ENCODE assay signal across 1 cellular context in the genomic region with DNA sequence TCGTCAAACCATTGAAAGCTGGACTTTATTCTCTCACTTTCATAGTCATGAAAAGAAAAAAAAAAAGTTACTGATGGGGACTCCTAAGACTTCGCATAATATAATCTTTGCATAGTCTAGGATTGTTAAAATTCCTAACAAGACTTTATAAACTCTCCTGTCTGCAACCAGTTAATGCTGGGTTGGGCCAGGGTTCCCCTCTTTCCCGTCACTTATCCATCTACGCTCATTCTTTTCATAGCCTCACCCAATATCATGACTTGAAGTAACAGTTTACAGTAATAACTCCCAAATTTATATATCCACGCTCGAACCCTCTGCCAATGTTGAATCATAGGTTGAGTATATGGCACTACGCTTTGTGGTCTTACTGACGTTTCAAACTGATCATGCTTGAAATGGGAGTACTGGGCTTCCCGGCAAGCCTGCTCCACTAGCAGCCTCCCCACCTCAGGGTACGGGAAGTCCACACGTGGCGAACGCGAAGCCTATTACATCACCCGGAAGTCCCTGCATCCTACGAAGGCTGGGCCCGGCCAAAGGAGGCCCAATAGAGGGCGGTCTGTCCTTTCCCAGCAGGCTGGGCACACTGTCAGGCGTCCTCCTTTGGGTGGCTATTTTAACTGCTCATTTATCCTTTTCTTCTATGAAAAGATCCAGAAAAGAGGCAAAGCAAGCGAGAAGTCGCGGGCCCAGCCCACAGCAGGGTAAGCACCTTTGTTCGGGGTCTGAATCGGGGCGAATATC.
TF ChIP-seq lines count a peak whose summit lies in the region.

No MANE protein-coding gene starts in this region.

TF ChIP-seq in HepG2, 621 proteins besides CTCF, POLR2A, EP300 and RAD21 (continued from another document and continues in another):
- TF ChIP-seq, protein P1, sequence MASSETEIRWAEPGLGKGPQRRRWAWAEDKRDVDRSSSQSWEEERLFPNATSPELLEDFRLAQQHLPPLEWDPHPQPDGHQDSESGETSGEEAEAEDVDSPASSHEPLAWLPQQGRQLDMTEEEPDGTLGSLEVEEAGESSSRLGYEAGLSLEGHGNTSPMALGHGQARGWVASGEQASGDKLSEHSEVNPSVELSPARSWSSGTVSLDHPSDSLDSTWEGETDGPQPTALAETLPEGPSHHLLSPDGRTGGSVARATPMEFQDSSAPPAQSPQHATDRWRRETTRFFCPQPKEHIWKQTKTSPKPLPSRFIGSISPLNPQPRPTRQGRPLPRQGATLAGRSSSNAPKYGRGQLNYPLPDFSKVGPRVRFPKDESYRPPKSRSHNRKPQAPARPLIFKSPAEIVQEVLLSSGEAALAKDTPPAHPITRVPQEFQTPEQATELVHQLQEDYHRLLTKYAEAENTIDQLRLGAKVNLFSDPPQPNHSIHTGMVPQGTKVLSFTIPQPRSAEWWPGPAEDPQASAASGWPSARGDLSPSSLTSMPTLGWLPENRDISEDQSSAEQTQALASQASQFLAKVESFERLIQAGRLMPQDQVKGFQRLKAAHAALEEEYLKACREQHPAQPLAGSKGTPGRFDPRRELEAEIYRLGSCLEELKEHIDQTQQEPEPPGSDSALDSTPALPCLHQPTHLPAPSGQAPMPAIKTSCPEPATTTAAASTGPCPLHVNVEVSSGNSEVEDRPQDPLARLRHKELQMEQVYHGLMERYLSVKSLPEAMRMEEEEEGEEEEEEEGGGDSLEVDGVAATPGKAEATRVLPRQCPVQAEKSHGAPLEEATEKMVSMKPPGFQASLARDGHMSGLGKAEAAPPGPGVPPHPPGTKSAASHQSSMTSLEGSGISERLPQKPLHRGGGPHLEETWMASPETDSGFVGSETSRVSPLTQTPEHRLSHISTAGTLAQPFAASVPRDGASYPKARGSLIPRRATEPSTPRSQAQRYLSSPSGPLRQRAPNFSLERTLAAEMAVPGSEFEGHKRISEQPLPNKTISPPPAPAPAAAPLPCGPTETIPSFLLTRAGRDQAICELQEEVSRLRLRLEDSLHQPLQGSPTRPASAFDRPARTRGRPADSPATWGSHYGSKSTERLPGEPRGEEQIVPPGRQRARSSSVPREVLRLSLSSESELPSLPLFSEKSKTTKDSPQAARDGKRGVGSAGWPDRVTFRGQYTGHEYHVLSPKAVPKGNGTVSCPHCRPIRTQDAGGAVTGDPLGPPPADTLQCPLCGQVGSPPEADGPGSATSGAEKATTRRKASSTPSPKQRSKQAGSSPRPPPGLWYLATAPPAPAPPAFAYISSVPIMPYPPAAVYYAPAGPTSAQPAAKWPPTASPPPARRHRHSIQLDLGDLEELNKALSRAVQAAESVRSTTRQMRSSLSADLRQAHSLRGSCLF (CRISPR knock-in tag; IDR thresholded peaks at IDR 0.05; ENCODE audit: borderline replicate concordance), result no peak
- TF ChIP-seq ZNF331 (CRISPR knock-in tag; IDR thresholded peaks at IDR 0.05), result peak; percentile 84; the same call in 1 of the 2 replicates
- TF ChIP-seq BHLHE40 (IDR thresholded peaks at IDR 0.05; ENCODE audit: low read length), result peak; percentile 81
- TF ChIP-seq ZNF556 (CRISPR knock-in tag; IDR thresholded peaks at IDR 0.05; ENCODE audit: borderline replicate concordance), result no peak
- TF ChIP-seq, protein P2, sequence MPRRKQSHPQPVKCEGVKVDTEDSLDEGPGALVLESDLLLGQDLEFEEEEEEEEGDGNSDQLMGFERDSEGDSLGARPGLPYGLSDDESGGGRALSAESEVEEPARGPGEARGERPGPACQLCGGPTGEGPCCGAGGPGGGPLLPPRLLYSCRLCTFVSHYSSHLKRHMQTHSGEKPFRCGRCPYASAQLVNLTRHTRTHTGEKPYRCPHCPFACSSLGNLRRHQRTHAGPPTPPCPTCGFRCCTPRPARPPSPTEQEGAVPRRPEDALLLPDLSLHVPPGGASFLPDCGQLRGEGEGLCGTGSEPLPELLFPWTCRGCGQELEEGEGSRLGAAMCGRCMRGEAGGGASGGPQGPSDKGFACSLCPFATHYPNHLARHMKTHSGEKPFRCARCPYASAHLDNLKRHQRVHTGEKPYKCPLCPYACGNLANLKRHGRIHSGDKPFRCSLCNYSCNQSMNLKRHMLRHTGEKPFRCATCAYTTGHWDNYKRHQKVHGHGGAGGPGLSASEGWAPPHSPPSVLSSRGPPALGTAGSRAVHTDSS (CRISPR knock-in tag; conservative IDR thresholded peaks at IDR 0.05), result no peak
- TF ChIP-seq FOXM1 (CRISPR knock-in tag; IDR thresholded peaks at IDR 0.05), result no peak
- peak; percentile 6; the same call in 1 of the 2 replicates for TF ChIP-seq ZNF773 (CRISPR knock-in tag; IDR thresholded peaks at IDR 0.05; ENCODE audit: borderline replicate concordance)
- no peak for TF ChIP-seq ZNF720 (CRISPR knock-in tag; IDR thresholded peaks at IDR 0.05)
- TF ChIP-seq ZNF570 (CRISPR knock-in tag; IDR thresholded peaks at IDR 0.05; ENCODE audit: borderline replicate concordance), result no peak
- TF ChIP-seq ZNF317 (CRISPR knock-in tag; IDR thresholded peaks at IDR 0.05), result peak; percentile 81
- peak; percentile 69 for TF ChIP-seq GABPA (IDR thresholded peaks at IDR 0.05; ENCODE audit: low read depth, low read length)
- peak; percentile 85 for TF ChIP-seq GABPA (CRISPR knock-in tag; IDR thresholded peaks at IDR 0.05; ENCODE audit: low read depth)
- peak; percentile 69 for TF ChIP-seq MEF2D (CRISPR knock-in tag; IDR thresholded peaks at IDR 0.05)
- no peak for TF ChIP-seq KAT2B (IDR thresholded peaks at IDR 0.05; ENCODE audit: borderline replicate concordance, low read depth, low read length)
- TF ChIP-seq ASH2L (IDR thresholded peaks at IDR 0.05; ENCODE audit: insufficient read length, low read depth, low read length), result peak; percentile 82
- peak; percentile 70 to 100; a peak in 3 of 4 replicates for TF ChIP-seq ATF4 (CRISPR knock-in tag; IDR thresholded peaks at IDR 0.05)
- no peak for TF ChIP-seq FIP1L1 (IDR thresholded peaks at IDR 0.05; ENCODE audit: borderline replicate concordance, insufficient read depth, low read depth, low read length)
- 0 out of 2 replicates have a peak, but pooled peaks have one; percentile 57 for TF ChIP-seq SOX13 (IDR thresholded peaks at IDR 0.05)
- peak in 1 of 2 experiments; percentile 74; a peak in 2 of 4 replicates for TF ChIP-seq SOX13 (CRISPR knock-in tag; conservative IDR thresholded peaks at IDR 0.05 in 1 of 2, IDR thresholded peaks at IDR 0.05 in 1 of 2)
- TF ChIP-seq NFE2L1 (CRISPR knock-in tag; IDR thresholded peaks at IDR 0.05; ENCODE audit: borderline replicate concordance), result no peak
- TF ChIP-seq NFIC (IDR thresholded peaks at IDR 0.05; ENCODE audit: low read length), result no peak; the same call in 1 of the 2 replicates
- 0 out of 2 replicates have a peak, but pooled peaks have one; percentile 90 for TF ChIP-seq ZNF780A (CRISPR knock-in tag; IDR thresholded peaks at IDR 0.05)
- no peak for TF ChIP-seq ATRX (CRISPR knock-in tag; IDR thresholded peaks at IDR 0.05; ENCODE audit: borderline replicate concordance)
- TF ChIP-seq THAP8 (CRISPR knock-in tag; IDR thresholded peaks at IDR 0.05; ENCODE audit: borderline replicate concordance), result no peak
- no peak; the same call in 1 of the 2 replicates for TF ChIP-seq ZNF572 (CRISPR knock-in tag; IDR thresholded peaks at IDR 0.05)
- no peak; the same call in 1 of the 2 replicates for TF ChIP-seq BCL3 (CRISPR knock-in tag; IDR thresholded peaks at IDR 0.05)
- no peak for TF ChIP-seq ZNF282 (IDR thresholded peaks at IDR 0.05; ENCODE audit: partially characterized antibody)
- TF ChIP-seq ZNF24 (IDR thresholded peaks at IDR 0.05), result no peak
- no peak for TF ChIP-seq CHCHD3 (CRISPR knock-in tag; IDR thresholded peaks at IDR 0.05)
- TF ChIP-seq SIX1 (CRISPR knock-in tag; IDR thresholded peaks at IDR 0.05; ENCODE audit: borderline replicate concordance), result peak; percentile 41
- no peak for TF ChIP-seq HDAC6 (IDR thresholded peaks at IDR 0.05; ENCODE audit: low read depth, low read length)
- no peak for TF ChIP-seq EZH2 (conservative IDR thresholded peaks at IDR 0.05; ENCODE audit: low read depth, low read length)
- TF ChIP-seq REL (CRISPR knock-in tag; conservative IDR thresholded peaks at IDR 0.05), result 0 out of 2 replicates have a peak, but pooled peaks have one; percentile 14
- no peak for TF ChIP-seq EEA1 (CRISPR knock-in tag; IDR thresholded peaks at IDR 0.05; ENCODE audit: borderline replicate concordance)
- TF ChIP-seq ZNF629 (CRISPR knock-in tag; conservative IDR thresholded peaks at IDR 0.05), result 0 out of 2 replicates have a peak, but pooled peaks have one; percentile 21
- peak; percentile 80 for TF ChIP-seq SALL1 (CRISPR knock-in tag; IDR thresholded peaks at IDR 0.05)
- TF ChIP-seq ZNF552 (CRISPR knock-in tag; IDR thresholded peaks at IDR 0.05; ENCODE audit: borderline replicate concordance), result peak; percentile 36; the same call in 1 of the 2 replicates
- peak; percentile 88 for TF ChIP-seq SATB2 (CRISPR knock-in tag; IDR thresholded peaks at IDR 0.05)
- TF ChIP-seq, protein P3, sequence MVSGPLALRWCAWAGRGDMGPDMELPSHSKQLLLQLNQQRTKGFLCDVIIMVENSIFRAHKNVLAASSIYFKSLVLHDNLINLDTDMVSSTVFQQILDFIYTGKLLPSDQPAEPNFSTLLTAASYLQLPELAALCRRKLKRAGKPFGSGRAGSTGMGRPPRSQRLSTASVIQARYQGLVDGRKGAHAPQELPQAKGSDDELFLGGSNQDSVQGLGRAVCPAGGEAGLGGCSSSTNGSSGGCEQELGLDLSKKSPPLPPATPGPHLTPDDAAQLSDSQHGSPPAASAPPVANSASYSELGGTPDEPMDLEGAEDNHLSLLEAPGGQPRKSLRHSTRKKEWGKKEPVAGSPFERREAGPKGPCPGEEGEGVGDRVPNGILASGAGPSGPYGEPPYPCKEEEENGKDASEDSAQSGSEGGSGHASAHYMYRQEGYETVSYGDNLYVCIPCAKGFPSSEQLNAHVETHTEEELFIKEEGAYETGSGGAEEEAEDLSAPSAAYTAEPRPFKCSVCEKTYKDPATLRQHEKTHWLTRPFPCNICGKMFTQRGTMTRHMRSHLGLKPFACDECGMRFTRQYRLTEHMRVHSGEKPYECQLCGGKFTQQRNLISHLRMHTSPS (CRISPR knock-in tag; IDR thresholded peaks at IDR 0.05; ENCODE audit: low read depth), result no peak
- no peak for TF ChIP-seq HNRNPLL (IDR thresholded peaks at IDR 0.05; ENCODE audit: low read depth, low read length, poor library complexity, severe bottlenecking)
- no peak for TF ChIP-seq LCORL (IDR thresholded peaks at IDR 0.05)
- no peak for TF ChIP-seq LCORL (CRISPR knock-in tag; IDR thresholded peaks at IDR 0.05)
- TF ChIP-seq ZNF562 (CRISPR knock-in tag; IDR thresholded peaks at IDR 0.05; ENCODE audit: borderline replicate concordance), result no peak
- TF ChIP-seq NFE2L2 (IDR thresholded peaks at IDR 0.05; ENCODE audit: low read length), result no peak
- TF ChIP-seq SAFB2 (CRISPR knock-in tag; IDR thresholded peaks at IDR 0.05; ENCODE audit: borderline replicate concordance, low read depth), result no peak
- no peak for TF ChIP-seq ZNF543 (CRISPR knock-in tag; IDR thresholded peaks at IDR 0.05)
- peak; percentile 56; the same call in 1 of the 2 replicates for TF ChIP-seq ZNF652 (CRISPR knock-in tag; IDR thresholded peaks at IDR 0.05; ENCODE audit: borderline replicate concordance, low read depth)
- peak; percentile 73 for TF ChIP-seq PRDM10 (CRISPR knock-in tag; IDR thresholded peaks at IDR 0.05; ENCODE audit: low read depth)
- TF ChIP-seq GPN1 (CRISPR knock-in tag; IDR thresholded peaks at IDR 0.05; ENCODE audit: borderline replicate concordance), result no peak
- peak; percentile 36; the same call in 1 of the 2 replicates for TF ChIP-seq PHF20 (CRISPR knock-in tag; IDR thresholded peaks at IDR 0.05)
- TF ChIP-seq, protein P4, sequence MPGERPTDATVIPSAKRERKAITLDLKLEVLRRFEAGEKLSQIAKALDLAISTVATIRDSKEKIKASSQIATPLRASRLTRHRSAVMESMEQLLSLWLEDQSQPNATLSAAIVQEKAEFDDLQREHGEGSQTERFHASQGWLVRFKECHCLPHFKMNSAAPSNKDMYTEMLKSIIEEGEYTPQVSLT (CRISPR knock-in tag; IDR thresholded peaks at IDR 0.05; ENCODE audit: borderline replicate concordance, low read depth), result no peak
- TF ChIP-seq ZC3H13 (CRISPR knock-in tag; IDR thresholded peaks at IDR 0.05), result peak; percentile 70
